In the genomic region with DNA sequence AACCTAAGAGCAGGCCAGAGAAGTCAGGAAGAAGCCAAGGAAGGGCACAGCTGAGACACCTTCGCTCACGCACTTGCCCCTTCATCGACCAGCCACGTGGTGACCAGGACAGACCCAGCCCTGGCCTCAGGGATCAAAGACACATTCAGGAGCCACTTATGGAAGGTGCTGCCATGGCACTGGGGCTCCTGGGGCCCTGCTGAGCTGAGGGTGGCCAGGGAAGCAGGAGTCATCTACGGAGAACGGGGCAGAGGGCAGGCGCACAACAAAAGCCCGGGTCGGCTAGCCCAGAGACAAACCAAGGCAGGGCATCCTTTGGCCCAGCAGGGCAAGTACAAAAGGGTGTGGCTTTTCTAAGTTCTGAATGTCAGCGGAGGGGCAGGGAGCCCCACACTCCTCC, we compare ENCODE assay signal across 1 cellular context.
TF ChIP-seq lines count a peak whose summit lies in the region.

No MANE protein-coding gene starts in this region.

TF ChIP-seq in GM23338, 12 proteins besides CTCF, POLR2A, EP300 and RAD21:
- TF ChIP-seq ETS1 (IDR thresholded peaks at IDR 0.05) (no peak), EZH2phosphoT487 (IDR thresholded peaks at IDR 0.05; ENCODE audit: unreplicated experiment) (no peak), EZH2 (IDR thresholded peaks at IDR 0.05; ENCODE audit: low read depth, unreplicated experiment) (no peak), ZNF331 (CRISPR knock-in tag; IDR thresholded peaks at IDR 0.05; ENCODE audit: low read depth) (no peak), ZNF114 (CRISPR knock-in tag; IDR thresholded peaks at IDR 0.05) (no peak), POLR2AphosphoS5 (IDR thresholded peaks at IDR 0.05; ENCODE audit: low read depth) (no peak), NANOG (IDR thresholded peaks at IDR 0.05; ENCODE audit: borderline replicate concordance) (no peak), CREB1 (CRISPR knock-in tag; IDR thresholded peaks at IDR 0.05; ENCODE audit: low read depth) (no peak), STAT1 (IDR thresholded peaks at IDR 0.05; ENCODE audit: unreplicated experiment) (no peak), JUNB (IDR thresholded peaks at IDR 0.05; ENCODE audit: unreplicated experiment) (no peak)
- TF ChIP-seq, protein P1, sequence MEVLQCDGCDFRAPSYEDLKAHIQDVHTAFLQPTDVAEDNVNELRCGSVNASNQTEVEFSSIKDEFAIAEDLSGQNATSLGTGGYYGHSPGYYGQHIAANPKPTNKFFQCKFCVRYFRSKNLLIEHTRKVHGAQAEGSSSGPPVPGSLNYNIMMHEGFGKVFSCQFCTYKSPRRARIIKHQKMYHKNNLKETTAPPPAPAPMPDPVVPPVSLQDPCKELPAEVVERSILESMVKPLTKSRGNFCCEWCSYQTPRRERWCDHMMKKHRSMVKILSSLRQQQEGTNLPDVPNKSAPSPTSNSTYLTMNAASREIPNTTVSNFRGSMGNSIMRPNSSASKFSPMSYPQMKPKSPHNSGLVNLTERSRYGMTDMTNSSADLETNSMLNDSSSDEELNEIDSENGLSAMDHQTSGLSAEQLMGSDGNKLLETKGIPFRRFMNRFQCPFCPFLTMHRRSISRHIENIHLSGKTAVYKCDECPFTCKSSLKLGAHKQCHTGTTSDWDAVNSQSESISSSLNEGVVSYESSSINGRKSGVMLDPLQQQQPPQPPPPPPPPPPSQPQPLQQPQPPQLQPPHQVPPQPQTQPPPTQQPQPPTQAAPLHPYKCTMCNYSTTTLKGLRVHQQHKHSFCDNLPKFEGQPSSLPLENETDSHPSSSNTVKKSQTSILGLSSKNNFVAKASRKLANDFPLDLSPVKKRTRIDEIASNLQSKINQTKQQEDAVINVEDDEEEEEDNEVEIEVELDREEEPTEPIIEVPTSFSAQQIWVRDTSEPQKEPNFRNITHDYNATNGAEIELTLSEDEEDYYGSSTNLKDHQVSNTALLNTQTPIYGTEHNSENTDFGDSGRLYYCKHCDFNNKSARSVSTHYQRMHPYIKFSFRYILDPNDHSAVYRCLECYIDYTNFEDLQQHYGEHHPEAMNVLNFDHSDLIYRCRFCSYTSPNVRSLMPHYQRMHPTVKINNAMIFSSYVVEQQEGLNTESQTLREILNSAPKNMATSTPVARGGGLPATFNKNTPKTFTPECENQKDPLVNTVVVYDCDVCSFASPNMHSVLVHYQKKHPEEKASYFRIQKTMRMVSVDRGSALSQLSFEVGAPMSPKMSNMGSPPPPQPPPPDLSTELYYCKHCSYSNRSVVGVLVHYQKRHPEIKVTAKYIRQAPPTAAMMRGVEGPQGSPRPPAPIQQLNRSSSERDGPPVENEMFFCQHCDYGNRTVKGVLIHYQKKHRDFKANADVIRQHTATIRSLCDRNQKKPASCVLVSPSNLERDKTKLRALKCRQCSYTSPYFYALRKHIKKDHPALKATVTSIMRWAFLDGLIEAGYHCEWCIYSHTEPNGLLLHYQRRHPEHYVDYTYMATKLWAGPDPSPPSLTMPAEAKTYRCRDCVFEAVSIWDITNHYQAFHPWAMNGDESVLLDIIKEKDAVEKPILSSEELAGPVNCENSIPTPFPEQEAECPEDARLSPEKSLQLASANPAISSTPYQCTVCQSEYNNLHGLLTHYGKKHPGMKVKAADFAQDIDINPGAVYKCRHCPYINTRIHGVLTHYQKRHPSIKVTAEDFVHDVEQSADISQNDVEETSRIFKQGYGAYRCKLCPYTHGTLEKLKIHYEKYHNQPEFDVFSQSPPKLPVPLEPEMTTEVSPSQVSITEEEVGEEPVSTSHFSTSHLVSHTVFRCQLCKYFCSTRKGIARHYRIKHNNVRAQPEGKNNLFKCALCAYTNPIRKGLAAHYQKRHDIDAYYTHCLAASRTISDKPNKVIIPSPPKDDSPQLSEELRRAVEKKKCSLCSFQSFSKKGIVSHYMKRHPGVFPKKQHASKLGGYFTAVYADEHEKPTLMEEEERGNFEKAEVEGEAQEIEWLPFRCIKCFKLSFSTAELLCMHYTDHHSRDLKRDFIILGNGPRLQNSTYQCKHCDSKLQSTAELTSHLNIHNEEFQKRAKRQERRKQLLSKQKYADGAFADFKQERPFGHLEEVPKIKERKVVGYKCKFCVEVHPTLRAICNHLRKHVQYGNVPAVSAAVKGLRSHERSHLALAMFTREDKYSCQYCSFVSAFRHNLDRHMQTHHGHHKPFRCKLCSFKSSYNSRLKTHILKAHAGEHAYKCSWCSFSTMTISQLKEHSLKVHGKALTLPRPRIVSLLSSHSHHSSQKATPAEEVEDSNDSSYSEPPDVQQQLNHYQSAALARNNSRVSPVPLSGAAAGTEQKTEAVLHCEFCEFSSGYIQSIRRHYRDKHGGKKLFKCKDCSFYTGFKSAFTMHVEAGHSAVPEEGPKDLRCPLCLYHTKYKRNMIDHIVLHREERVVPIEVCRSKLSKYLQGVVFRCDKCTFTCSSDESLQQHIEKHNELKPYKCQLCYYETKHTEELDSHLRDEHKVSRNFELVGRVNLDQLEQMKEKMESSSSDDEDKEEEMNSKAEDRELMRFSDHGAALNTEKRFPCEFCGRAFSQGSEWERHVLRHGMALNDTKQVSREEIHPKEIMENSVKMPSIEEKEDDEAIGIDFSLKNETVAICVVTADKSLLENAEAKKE (CRISPR knock-in tag; IDR thresholded peaks at IDR 0.05), result no peak
- TF ChIP-seq, protein P2, sequence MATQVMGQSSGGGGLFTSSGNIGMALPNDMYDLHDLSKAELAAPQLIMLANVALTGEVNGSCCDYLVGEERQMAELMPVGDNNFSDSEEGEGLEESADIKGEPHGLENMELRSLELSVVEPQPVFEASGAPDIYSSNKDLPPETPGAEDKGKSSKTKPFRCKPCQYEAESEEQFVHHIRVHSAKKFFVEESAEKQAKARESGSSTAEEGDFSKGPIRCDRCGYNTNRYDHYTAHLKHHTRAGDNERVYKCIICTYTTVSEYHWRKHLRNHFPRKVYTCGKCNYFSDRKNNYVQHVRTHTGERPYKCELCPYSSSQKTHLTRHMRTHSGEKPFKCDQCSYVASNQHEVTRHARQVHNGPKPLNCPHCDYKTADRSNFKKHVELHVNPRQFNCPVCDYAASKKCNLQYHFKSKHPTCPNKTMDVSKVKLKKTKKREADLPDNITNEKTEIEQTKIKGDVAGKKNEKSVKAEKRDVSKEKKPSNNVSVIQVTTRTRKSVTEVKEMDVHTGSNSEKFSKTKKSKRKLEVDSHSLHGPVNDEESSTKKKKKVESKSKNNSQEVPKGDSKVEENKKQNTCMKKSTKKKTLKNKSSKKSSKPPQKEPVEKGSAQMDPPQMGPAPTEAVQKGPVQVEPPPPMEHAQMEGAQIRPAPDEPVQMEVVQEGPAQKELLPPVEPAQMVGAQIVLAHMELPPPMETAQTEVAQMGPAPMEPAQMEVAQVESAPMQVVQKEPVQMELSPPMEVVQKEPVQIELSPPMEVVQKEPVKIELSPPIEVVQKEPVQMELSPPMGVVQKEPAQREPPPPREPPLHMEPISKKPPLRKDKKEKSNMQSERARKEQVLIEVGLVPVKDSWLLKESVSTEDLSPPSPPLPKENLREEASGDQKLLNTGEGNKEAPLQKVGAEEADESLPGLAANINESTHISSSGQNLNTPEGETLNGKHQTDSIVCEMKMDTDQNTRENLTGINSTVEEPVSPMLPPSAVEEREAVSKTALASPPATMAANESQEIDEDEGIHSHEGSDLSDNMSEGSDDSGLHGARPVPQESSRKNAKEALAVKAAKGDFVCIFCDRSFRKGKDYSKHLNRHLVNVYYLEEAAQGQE (IDR thresholded peaks at IDR 0.05; ENCODE audit: unreplicated experiment), result no peak
